30 cellular contexts compared by ENCODE assay signal in the genomic region with DNA sequence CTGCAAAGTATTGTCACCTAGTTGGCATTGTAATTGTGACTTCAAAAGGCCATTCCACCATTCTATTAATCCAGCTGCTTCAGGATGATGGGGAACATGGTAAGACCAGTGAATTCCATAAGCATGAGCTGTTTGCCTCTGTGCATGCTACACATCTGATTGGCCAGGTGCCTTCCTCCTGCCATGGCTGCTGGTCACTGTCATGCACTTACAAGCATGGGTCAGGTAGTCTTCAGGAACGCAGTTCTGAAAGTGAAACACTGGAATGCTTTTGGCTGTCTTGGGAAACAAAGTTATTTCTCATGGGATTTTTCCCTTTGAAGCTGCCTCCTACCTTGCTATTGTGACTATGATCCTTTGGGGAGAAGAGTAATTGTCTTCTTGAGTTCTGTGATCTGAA.
DNase-seq lines count a peak whose midpoint lies in the region; ATAC-seq and TF ChIP-seq lines count a peak whose summit lies in the region.
"Had no signal": no experiment of that assay in that cellular context is flagged by ENCODE, and none has a peak within 500 bp of the region (broad histone marks: within the 10 kb centered on the region; RNA-seq: fewer than 3 reads in every experiment).

No MANE protein-coding gene starts in this region.

- H3K9me3 Mint-ChIP-seq in MCF 10A (ENCODE audit: unreplicated experiment): peaks cover 7% of the 10 kb centered on the region
- H3K9me3 Mint-ChIP-seq: memory B cell, neural crest cell had no signal

- H3K79me2 ChIP-seq in mammary epithelial cell (ENCODE audit: insufficient read depth, low read length): no peaks in the 10 kb centered on the region

- no peaks in the 10 kb centered on the region for H4K20me1 ChIP-seq in mammary epithelial cell (ENCODE audit: insufficient read depth, low read length)

- no peak overlapping the region for H3K27ac Mint-ChIP-seq in MCF 10A (ENCODE audit: low read depth, unreplicated experiment)
- H3K27ac Mint-ChIP-seq: activated naive CD8-positive, alpha-beta T cell; memory B cell had no signal

- in situ Hi-C loops in mammary epithelial cell (cut with MboI; ENCODE audit: low sequenced_read_pairs in 2 of 2): no loop called here

- no peak for ATAC-seq in HG03039 (IDR thresholded peaks at IDR 0.05; ENCODE audit: unreplicated experiment)
- ATAC-seq: heart right ventricle, pancreas had no signal

- H3K4me1 Mint-ChIP-seq in MCF 10A (ENCODE audit: insufficient read depth, unreplicated experiment): no peaks in the 10 kb centered on the region
- H3K4me1 Mint-ChIP-seq: memory B cell had no signal

- POLR2A ChIA-PET in MCF 10A (lab: Yijun Ruan, JAX): no interaction called here

- no peaks in the 10 kb centered on the region for H3K9me3 ChIP-seq in mammary epithelial cell (replicated peaks; ENCODE audit: insufficient read depth, low read length)
- H3K9me3 ChIP-seq: pancreas had no signal

- no peaks in the 10 kb centered on the region for H3K27me3 ChIP-seq in mammary epithelial cell (ENCODE audit: insufficient read depth, low read length)
- H3K27me3 ChIP-seq: heart right ventricle, pancreas had no signal

- BruUV-seq in mammary epithelial cell (replicated peaks; lab: Mats Ljungman, UMichigan): no TSS peak
- BruUV-seq in MCF 10A (replicated peaks; lab: Mats Ljungman, UMichigan): no TSS peak

- dilution Hi-C loops in mammary epithelial cell (cut with HindIII; ENCODE audit: low sequenced_read_pairs): no loop called here

- H3K36me3 Mint-ChIP-seq in MCF 10A (ENCODE audit: insufficient read depth, unreplicated experiment): peaks cover 17% of the 10 kb centered on the region
- H3K36me3 Mint-ChIP-seq: activated naive CD8-positive, alpha-beta T cell; memory B cell had no signal

- intact Hi-C loops in mammary epithelial cell (cut with micrococcal nuclease) (no loop called here), MCF 10A (cut with micrococcal nuclease) (no loop called here)

- TF ChIP-seq CTCF in mammary epithelial cell (conservative IDR thresholded peaks at IDR 0.05 in 1 of 2, IDR thresholded peaks at IDR 0.05 in 1 of 2; ENCODE audit: extremely low read depth in 1 of 2, insufficient read depth in 1 of 2, low read depth in 1 of 2, low read length in 2 of 2) (no peak), MCF 10A (IDR thresholded peaks at IDR 0.05; ENCODE audit: unreplicated experiment) (no peak)

- no peak overlapping the region for H3K4me3 Mint-ChIP-seq in MCF 10A (ENCODE audit: unreplicated experiment)
- H3K4me3 Mint-ChIP-seq: activated naive CD8-positive, alpha-beta T cell; memory B cell; neural crest cell had no signal

- no peak overlapping the region for H3K27ac ChIP-seq in mammary epithelial cell (ENCODE audit: insufficient read depth, low read depth, low read length)
- H3K27ac ChIP-seq: 22Rv1, heart right ventricle, pancreas had no signal

- H3K4me2 ChIP-seq in mammary epithelial cell (ENCODE audit: insufficient read depth, low read depth, low read length): no peak overlapping the region
- H3K4me2 ChIP-seq: smooth muscle cell had no signal

- CTCF ChIA-PET in mammary epithelial cell (lab: Charles Lee; ENCODE audit: low non-redundant PET): no interaction called here
- CTCF ChIA-PET in MCF 10A (lab: Yijun Ruan, JAX): no interaction called here

- no peak overlapping the region for H3K4me3 ChIP-seq in mammary epithelial cell (replicated peaks in 1 of 3; ENCODE audit: insufficient read depth in 1 of 3, low read depth in 2 of 3, low read length in 3 of 3)
- H3K4me3 ChIP-seq: heart right ventricle, pancreas, smooth muscle cell had no signal

- no peaks in the 10 kb centered on the region for H3K27me3 Mint-ChIP-seq in MCF 10A (ENCODE audit: insufficient read depth, unreplicated experiment)

- H3K9ac ChIP-seq in mammary epithelial cell (ENCODE audit: insufficient read depth, low read length): no peak overlapping the region

- no peaks in the 10 kb centered on the region for H3K36me3 ChIP-seq in mammary epithelial cell (ENCODE audit: insufficient read depth, low read length)
- H3K36me3 ChIP-seq: pancreas had no signal

- no peak overlapping the region for H2AFZ ChIP-seq in mammary epithelial cell (ENCODE audit: low read depth, low read length)

- H3K4me1 ChIP-seq in mammary epithelial cell (ENCODE audit: insufficient read depth, low read length): no peaks in the 10 kb centered on the region
- H3K4me1 ChIP-seq: heart right ventricle, pancreas had no signal

- WGBS in mammary epithelial cell (ENCODE audit: low coverage, missing lambda C conversion rate): 50% methylated on average over 1 of the region's 1 CpG

- DNase-seq in mammary epithelial cell (peak; percentile 40), MCF 10A (ENCODE audit: unreplicated experiment) (no peak), SW480 (ENCODE audit: low spot score) (peak; percentile 30), glomerular endothelial cell (ENCODE audit: extremely low read depth, low read depth, low spot score) (peak; percentile 4), renal cortical epithelial cell (ENCODE audit: low read depth) (peak; percentile 22), GF-D8 (lab: John Stamatoyannopoulos, UW) (no peak), SKM-1 treated with dmso at 0.1 percent for 144 hours (lab: John Stamatoyannopoulos, UW; ENCODE audit: unreplicated experiment) (no peak)
- DNase-seq: activated CD4-positive, alpha-beta T cell treated with anti-CD3 and anti-CD28 coated beads, Interleukin-2, amount 50 U/mL, for 1 hour; activated CD4-positive, CD25-positive, alpha-beta regulatory T cell; activated effector memory CD4-positive, alpha-beta T cell treated with anti-CD3 and anti-CD28 coated beads, Interleukin-2, amount 50 U/mL, for 16 hours; activated T-cell treated with anti-CD3 and anti-CD28 coated beads, Interleukin-2, amount 50 U/mL, for 1 hour; anterior cingulate cortex; DMS79; effector CD8-positive, alpha-beta T cell; foreskin fibroblast; heart right ventricle; KG1; NCI-H1417; NCI-H2081; NCI-H446; NCI-H82; pancreas; retina; stimulated activated naive CD4-positive, alpha-beta T cell had no signal

Comparison
In these comparisons a context has a peak if more than half of its experiments do, and no peak if none do; other contexts are left out.
1. DNase-seq: peak in mammary epithelial cell (single experiment), SW480 (single experiment), glomerular endothelial cell (single experiment) and renal cortical epithelial cell (single experiment); none in MCF 10A (single experiment), GF-D8 (single experiment) and SKM-1 treated with dmso at 0.1 percent for 144 hours (single experiment).